In the genomic region with DNA sequence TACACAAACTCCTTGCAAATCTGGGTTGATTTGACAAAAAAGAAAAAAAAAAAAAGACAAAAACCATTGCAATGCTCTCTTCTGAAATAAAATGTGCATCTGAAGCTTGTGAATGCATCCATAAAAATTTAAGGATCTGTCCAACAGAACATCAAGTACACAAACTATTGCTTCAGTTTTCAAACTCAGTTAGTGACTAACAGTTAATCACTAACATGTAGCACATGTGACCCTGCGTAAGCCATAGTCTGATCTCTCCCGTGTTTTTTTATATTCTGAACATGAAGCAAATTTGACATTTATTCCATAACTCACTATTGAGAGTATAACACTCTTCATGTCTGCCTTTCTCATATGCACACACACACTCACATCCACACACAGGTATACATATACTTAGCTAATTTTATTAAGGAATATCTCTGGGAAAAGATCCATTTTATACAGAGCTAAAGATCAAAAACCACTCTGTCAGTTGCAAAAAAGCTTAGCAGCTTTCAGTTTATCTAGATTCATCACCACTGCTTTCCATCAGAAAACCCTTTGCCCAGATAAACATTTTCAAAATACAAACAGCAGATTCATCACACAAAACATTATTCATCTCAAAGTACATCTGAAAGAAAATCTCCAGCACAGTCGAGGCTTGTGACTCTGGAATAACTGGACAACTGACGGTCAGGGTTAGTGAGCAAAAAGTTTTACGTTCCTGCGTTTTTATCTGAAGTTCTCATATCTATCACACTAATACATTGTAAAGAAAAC, we compare ENCODE assay signal across 14 cellular contexts.
DNase-seq lines count a peak whose midpoint lies in the region; ATAC-seq and TF ChIP-seq lines count a peak whose summit lies in the region.
"Had no signal": no experiment of that assay in that cellular context is flagged by ENCODE, and none has a peak within 500 bp of the region (broad histone marks: within the 10 kb centered on the region; RNA-seq: fewer than 3 reads in every experiment).

No MANE protein-coding gene starts in this region.

- 91% methylated on average over 6 of the region's 6 CpGs for WGBS in mammary epithelial cell (ENCODE audit: low coverage, missing lambda C conversion rate)

- no peak for TF ChIP-seq CTCF in mammary epithelial cell (conservative IDR thresholded peaks at IDR 0.05 in 1 of 2, IDR thresholded peaks at IDR 0.05 in 1 of 2; ENCODE audit: extremely low read depth in 1 of 2, insufficient read depth in 1 of 2, low read depth in 1 of 2, low read length in 2 of 2)
- no peak for TF ChIP-seq CTCF in foreskin fibroblast (IDR thresholded peaks at IDR 0.05; ENCODE audit: low read depth, low read length)

- no peaks in the 10 kb centered on the region for H3K4me1 ChIP-seq in mammary epithelial cell (ENCODE audit: insufficient read depth, low read length)
- H3K4me1 ChIP-seq: spleen had no signal

- no peaks in the 10 kb centered on the region for H4K20me1 ChIP-seq in mammary epithelial cell (ENCODE audit: insufficient read depth, low read length)

- in situ Hi-C loops in mammary epithelial cell (cut with MboI; ENCODE audit: low sequenced_read_pairs in 2 of 2) = no loop called here

- no peak overlapping the region for H2AFZ ChIP-seq in mammary epithelial cell (ENCODE audit: low read depth, low read length)

- peak; percentile 96 for DNase-seq in HCEC 1CT
- peak; percentile 27 for DNase-seq in mammary epithelial cell
- DNase-seq in foreskin fibroblast = peak; percentile 72 to 85
- DNase-seq in stromal cell of bone marrow (ENCODE audit: low read depth) = peak; percentile 18
- DNase-seq in posterior vena cava (ENCODE audit: low spot score) = no peak
- DNase-seq in cerebellar nuclear complex (lab: John Stamatoyannopoulos, UW) = no peak
- DNase-seq: activated effector memory CD4-positive, alpha-beta T cell treated with anti-CD3 and anti-CD28 coated beads, Interleukin-2, amount 50 U/mL, for 16 hours; C1 segment of cervical spinal cord; effector memory CD4-positive, alpha-beta T cell; left ventricle myocardium superior; ovary; spleen; stimulated activated CD8-positive, alpha-beta memory T cell treated with anti-CD3 and anti-CD28 coated beads, Interleukin-4, amount 100 ng/mL, for 48 hours had no signal

- ATAC-seq in HG03039 (IDR thresholded peaks at IDR 0.05; ENCODE audit: unreplicated experiment) = no peak
- ATAC-seq: left ventricle myocardium superior had no signal

- no peaks in the 10 kb centered on the region for H3K36me3 ChIP-seq in mammary epithelial cell (ENCODE audit: insufficient read depth, low read length)
- H3K36me3 ChIP-seq: ovary, spleen had no signal

- intact Hi-C loops in mammary epithelial cell (cut with micrococcal nuclease) (no loop called here), posterior vena cava (cut with DNase I) (no loop called here)

- H3K4me2 ChIP-seq in mammary epithelial cell (ENCODE audit: insufficient read depth, low read depth, low read length) = no peak overlapping the region

- no peak overlapping the region for H3K27ac ChIP-seq in mammary epithelial cell (ENCODE audit: insufficient read depth, low read depth, low read length)
- H3K27ac ChIP-seq: ovary, spleen had no signal

- BruUV-seq in mammary epithelial cell (replicated peaks; lab: Mats Ljungman, UMichigan) = no TSS peak

- no peak overlapping the region for H3K9ac ChIP-seq in mammary epithelial cell (ENCODE audit: insufficient read depth, low read length)

- H3K4me3 ChIP-seq in mammary epithelial cell (replicated peaks in 1 of 3; ENCODE audit: insufficient read depth in 1 of 3, low read depth in 2 of 3, low read length in 3 of 3) (no peak overlapping the region), foreskin fibroblast (ENCODE audit: low read depth in 1 of 2, low read length in 2 of 2) (no peak overlapping the region)
- H3K4me3 ChIP-seq: ovary, spleen had no signal

- H3K9me3 ChIP-seq in mammary epithelial cell (replicated peaks; ENCODE audit: insufficient read depth, low read length) = no peaks in the 10 kb centered on the region
- H3K9me3 ChIP-seq: ovary had no signal

- CTCF ChIA-PET in mammary epithelial cell (lab: Charles Lee; ENCODE audit: low non-redundant PET) = no interaction called here

- dilution Hi-C loops in mammary epithelial cell (cut with HindIII; ENCODE audit: low sequenced_read_pairs) = no loop called here

- H3K27me3 ChIP-seq in mammary epithelial cell (ENCODE audit: insufficient read depth, low read length) = no peaks in the 10 kb centered on the region
- H3K27me3 ChIP-seq: ovary, spleen had no signal

- no peaks in the 10 kb centered on the region for H3K79me2 ChIP-seq in mammary epithelial cell (ENCODE audit: insufficient read depth, low read length)

Comparison
In these comparisons a context has a peak if more than half of its experiments do, and no peak if none do; other contexts are left out.
1. DNase-seq: peak in HCEC 1CT (single experiment), mammary epithelial cell (single experiment), foreskin fibroblast (2 of 2) and stromal cell of bone marrow (single experiment); none in posterior vena cava (single experiment) and cerebellar nuclear complex (0 of 2).